In the genomic region with DNA sequence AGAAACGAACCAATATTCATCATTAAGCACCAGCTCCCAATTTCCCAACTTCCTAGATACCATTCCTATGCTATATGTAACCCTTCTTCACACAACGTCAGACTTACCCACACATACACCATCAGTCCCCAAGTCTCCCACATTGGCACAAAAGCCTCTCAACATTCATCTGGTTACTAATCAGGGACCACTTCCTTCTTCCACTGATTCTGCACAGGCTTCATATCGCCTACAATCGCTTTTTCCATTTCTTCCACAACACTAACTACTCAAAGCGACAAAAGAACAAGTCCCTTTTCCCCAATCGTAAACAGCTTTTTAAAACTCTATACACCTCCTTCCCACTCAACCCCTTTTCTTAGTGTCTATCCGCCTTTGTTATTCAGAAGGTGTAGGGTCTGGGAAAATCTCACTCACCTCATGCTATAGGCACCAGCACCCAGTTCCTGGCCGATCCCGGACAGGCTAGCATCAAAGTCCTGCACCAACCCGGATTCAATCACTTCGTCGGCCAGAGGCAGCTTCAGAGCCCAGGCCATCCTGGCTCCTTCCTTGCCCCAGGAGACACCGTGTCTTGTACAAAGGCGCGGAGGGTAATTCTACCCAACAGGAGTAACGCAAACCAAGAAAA, we compare ENCODE assay signal across 8 cellular contexts. TPM values are rescaled to one million over a fixed set of nuclear protein-coding genes. Genes with fewer than 3 reads are reported as not detected.
DNase-seq lines count a peak whose midpoint lies in the region; ATAC-seq and TF ChIP-seq lines count a peak whose summit lies in the region.

No MANE protein-coding gene starts in this region.

- H4K20me1 ChIP-seq in GM23248 (ENCODE audit: insufficient read depth): no peaks in the 10 kb centered on the region

- WGBS in GM23248 (ENCODE audit: low coverage in 1 of 2, low lambda C conversion rate in 2 of 2, missing lambda C conversion rate in 2 of 2), 2 experiments: 5% methylated on average over 16 of the region's 16 CpGs
- 3% methylated on average over 16 of the region's 16 CpGs for WGBS in mesenchymal stem cell

- peak overlapping the region; percentile 74 to 82 for H3K4ac ChIP-seq in mesenchymal stem cell (ENCODE audit: low read depth in 1 of 2, low read length in 2 of 2)

- H3K27ac ChIP-seq in GM23248: peak overlapping the region; percentile 99
- peak overlapping the region; percentile 94 for H3K27ac ChIP-seq in mesenchymal stem cell (ENCODE audit: low read length, poor library complexity, severe bottlenecking)

- no peak overlapping the region for H2BK15ac ChIP-seq in mesenchymal stem cell (ENCODE audit: low read depth, poor library complexity, severe bottlenecking)

- H2BK5ac ChIP-seq in mesenchymal stem cell (ENCODE audit: low read depth, low read length, poor library complexity, severe bottlenecking): no peak overlapping the region

- H3K79me2 ChIP-seq in GM23248 (ENCODE audit: insufficient read depth): peaks cover 55% of the 10 kb centered on the region

- peak overlapping the region; percentile 91 for H4K8ac ChIP-seq in mesenchymal stem cell (ENCODE audit: low read length)

- peak overlapping the region in 1 of 2 experiments; percentile 79 for H3K14ac ChIP-seq in mesenchymal stem cell (ENCODE audit: low read length in 2 of 2)

- no peak overlapping the region for H3K27ac Mint-ChIP-seq in Calu3 (ENCODE audit: unreplicated experiment)

- peak overlapping the region; percentile 90 for H3K4me3 ChIP-seq in GM23248
- peak overlapping the region; percentile 86 for H3K4me3 ChIP-seq in NT2/D1 (ENCODE audit: insufficient read length, low read depth)
- peak overlapping the region; percentile 63 to 98 for H3K4me3 ChIP-seq in mesenchymal stem cell (ENCODE audit: insufficient read depth in 1 of 2, low read depth in 1 of 2, low read length in 2 of 2)

- CTCF ChIA-PET in Calu3 (lab: Charles Lee): interaction anchor here (0.9 to 1.2 kb wide), 2 partner anchors 46 to 169 kb away, joined by 3 read pairs; a partner anchor contains a TSS

- H3K18ac ChIP-seq in mesenchymal stem cell (ENCODE audit: low read depth in 1 of 2, low read length in 2 of 2): peak overlapping the region; percentile 92

- H3K4me1 Mint-ChIP-seq in Calu3 (ENCODE audit: low read depth, unreplicated experiment): no peaks in the 10 kb centered on the region

- H3K4me1 ChIP-seq in GM23248 (ENCODE audit: insufficient read depth) (peaks cover 14% of the 10 kb centered on the region), NT2/D1 (ENCODE audit: insufficient read depth, insufficient read length) (no peaks in the 10 kb centered on the region), mesenchymal stem cell (ENCODE audit: control insufficient read depth, insufficient read depth, low read depth, low read length) (no peaks in the 10 kb centered on the region)

- peaks cover 4% of the 10 kb centered on the region for H3K79me1 ChIP-seq in mesenchymal stem cell (replicated peaks; ENCODE audit: low read length, poor library complexity, severe bottlenecking)

- no peak overlapping the region for H4K91ac ChIP-seq in mesenchymal stem cell (ENCODE audit: low read length)

- no peaks in the 10 kb centered on the region for H3K27me3 Mint-ChIP-seq in Calu3 (ENCODE audit: unreplicated experiment)

- no peak overlapping the region for H3K23ac ChIP-seq in mesenchymal stem cell (ENCODE audit: low read length in 2 of 2)

- H3K9me2 ChIP-seq in GM23248 (ENCODE audit: insufficient read depth): no peaks in the 10 kb centered on the region

- H3K36me3 Mint-ChIP-seq in Calu3 (ENCODE audit: insufficient read depth, unreplicated experiment): no peaks in the 10 kb centered on the region

- DNase-seq in Calu3: peak; percentile 24
- peak; percentile 58 for DNase-seq in GM23248
- no peak for DNase-seq in NT2/D1 (ENCODE audit: low read depth, low spot score)
- peak; percentile 51 for DNase-seq in dermis blood vessel endothelial cell
- DNase-seq in mesenchymal stem cell: peak; percentile 66
- DNase-seq in activated T-cell treated with anti-CD3 and anti-CD28 coated beads, Interleukin-2, amount 50 U/mL, for 1 hour: no peak

- H2BK12ac ChIP-seq in mesenchymal stem cell (ENCODE audit: low read length in 2 of 2): peak overlapping the region in 1 of 2 experiments; percentile 64

- H3K36me3 ChIP-seq in GM23248 (ENCODE audit: low read depth) (no peaks in the 10 kb centered on the region), NT2/D1 (ENCODE audit: insufficient read depth, insufficient read length, low read length) (peaks cover 8% of the 10 kb centered on the region), mesenchymal stem cell (ENCODE audit: control insufficient read depth in 1 of 2, insufficient read depth in 2 of 2, low read depth in 1 of 2, low read length in 2 of 2) (no peaks in the 10 kb centered on the region)

- H2AK5ac ChIP-seq in mesenchymal stem cell (ENCODE audit: low read length, severe bottlenecking): no peak overlapping the region

- H3K4me2 ChIP-seq in GM23248 (ENCODE audit: unreplicated experiment): peak overlapping the region; percentile 85
- peak overlapping the region; percentile 49 for H3K4me2 ChIP-seq in mesenchymal stem cell (ENCODE audit: low read length, poor library complexity, severe bottlenecking)

- H3K4me3 Mint-ChIP-seq in Calu3 (ENCODE audit: low read depth, unreplicated experiment): no peak overlapping the region

- H2BK120ac ChIP-seq in mesenchymal stem cell (ENCODE audit: low read depth, low read length): peak overlapping the region; percentile 99

- H2AFZ ChIP-seq in GM23248: peak overlapping the region; percentile 98
- peak overlapping the region; percentile 47 for H2AFZ ChIP-seq in mesenchymal stem cell (ENCODE audit: low read depth, low read length)

- intact Hi-C loops in Calu3 (cut with micrococcal nuclease; ENCODE audit: unreplicated experiment): no loop called here

- H3F3A ChIP-seq in GM23248 (ENCODE audit: insufficient read depth): peaks cover 13% of the 10 kb centered on the region; the same call in 1 of the 2 replicates

- BruUV-seq in Calu3 (replicated peaks; lab: Mats Ljungman, UMichigan): TSS peak; percentile 60

- no peak for TF ChIP-seq CTCF in Calu3 (IDR thresholded peaks at IDR 0.05; ENCODE audit: unreplicated experiment)

- H3K9me3 Mint-ChIP-seq in Calu3 (ENCODE audit: low read depth, unreplicated experiment): no peaks in the 10 kb centered on the region

- in situ Hi-C loops in GM23248 (cut with MboI): no loop called here

- no peak for ATAC-seq in activated CD4-positive, CD25-positive, alpha-beta regulatory T cell treated with anti-CD3 and anti-CD28 coated beads, Interleukin-2, amount 50 U/mL, for 24 hours
- no peak for ATAC-seq in GM21423 (IDR thresholded peaks at IDR 0.05; ENCODE audit: unreplicated experiment)

- H3K27me3 ChIP-seq in GM23248 (replicated peaks; ENCODE audit: insufficient read depth) (no peaks in the 10 kb centered on the region), NT2/D1 (ENCODE audit: insufficient read depth, insufficient read length) (no peaks in the 10 kb centered on the region), mesenchymal stem cell (ENCODE audit: control insufficient read depth in 1 of 2, insufficient read depth in 1 of 2, low read length in 2 of 2) (no peaks in the 10 kb centered on the region)

- H3K9ac ChIP-seq in GM23248 (peak overlapping the region; percentile 95), NT2/D1 (ENCODE audit: insufficient read length, low read depth) (peak overlapping the region; percentile 99), mesenchymal stem cell (ENCODE audit: low read length) (peak overlapping the region; percentile 97)

- no peaks in the 10 kb centered on the region for H3K9me3 ChIP-seq in GM23248 (ENCODE audit: low read depth)
- H3K9me3 ChIP-seq in NT2/D1 (ENCODE audit: insufficient read depth, low read length): no peaks in the 10 kb centered on the region
- H3K9me3 ChIP-seq in mesenchymal stem cell (ENCODE audit: control insufficient read depth, low read length): no peaks in the 10 kb centered on the region

RNA-seq across cellular contexts. Expression of a gene that starts 0.9 kb away (rescaled TPM):
- total RNA-seq in Calu3 (2022) (19.3 and 19.6 TPM in 2 replicates), dermis blood vessel endothelial cell (10.9 and 20.8 TPM in 2 replicates)
- 9.0 and 20.2 TPM in 2 replicates for total RNA-seq in GM23248 (2014; rRNA removed; shearing (Covaris generic))
- polyA plus RNA-seq in GM23248 (2016; fragmentation: Nextera tagmentation; extraction: Ambion mirVana): 10.8 and 12.4 TPM in 2 replicates
- 15.4 TPM for polyA plus RNA-seq in mesenchymal stem cell (2013, experiment 1 of 2)
- 16.4 TPM for polyA plus RNA-seq in mesenchymal stem cell (2013, experiment 2 of 2)

RNA-seq across cellular contexts. Expression of a gene that starts 45.9 kb away (rescaled TPM):
- total RNA-seq in Calu3 (2022) (2.5 and 4.2 TPM in 2 replicates), dermis blood vessel endothelial cell (2.6 and 4.8 TPM in 2 replicates)
- total RNA-seq in GM23248 (2014; rRNA removed; shearing (Covaris generic)): 1.0 and 3.0 TPM in 2 replicates
- 1.8 and 2.4 TPM in 2 replicates for polyA plus RNA-seq in GM23248 (2016; fragmentation: Nextera tagmentation; extraction: Ambion mirVana)
- polyA plus RNA-seq in mesenchymal stem cell (2013, experiment 1 of 2): 7.4 TPM
- 8.8 TPM for polyA plus RNA-seq in mesenchymal stem cell (2013, experiment 2 of 2)

Comparison
In these comparisons a context has a peak if more than half of its experiments do, and no peak if none do; other contexts are left out.
1. DNase-seq: peak in Calu3 (single experiment), GM23248 (single experiment), dermis blood vessel endothelial cell (single experiment) and mesenchymal stem cell (single experiment); none in NT2/D1 (single experiment) and activated T-cell treated with anti-CD3 and anti-CD28 coated beads, Interleukin-2, amount 50 U/mL, for 1 hour (single experiment).
2. Peak in every context shown above with its lines, with median percentiles within 50 percentile points of each other: H3K4me3 ChIP-seq and H3K9ac ChIP-seq.